8 cellular contexts compared by ENCODE assay signal in genomic region chr19:15431396-15432017, GRCh38. TPM values are rescaled to one million over a fixed set of nuclear protein-coding genes. Genes with fewer than 3 reads are reported as not detected.
DNase-seq lines count a peak whose midpoint lies in the region; ATAC-seq, FAIRE-seq and TF ChIP-seq lines count a peak whose summit lies in the region.

No MANE protein-coding gene starts in this region.

- CTCF ChIA-PET in CD4-positive, alpha-beta memory T cell (lab: Charles Lee; ENCODE audit: partially characterized antibody), result interaction anchor here (0.9 to 4.7 kb wide), 3 partner anchors 12 to 124 kb away, joined by 4 to 32 read pairs (median 12); partner anchors contain the start of gene AKAP8L
- CTCF ChIA-PET in endothelial cell of umbilical vein (lab: Charles Lee), result interaction anchor here (3.6 kb wide), 1 partner anchor 12 kb away, joined by 24 read pairs; the partner anchor contains the start of gene AKAP8L

- DNase-seq in CD4-positive, alpha-beta memory T cell, result no peak
- DNase-seq in endothelial cell of umbilical vein (ENCODE audit: low read depth, low spot score) (no peak), kidney glomerular epithelial cell (lab: John Stamatoyannopoulos, UW) (no peak), NCI-H524 (lab: John Stamatoyannopoulos, UW) (no peak)
- no peak for DNase-seq in activated CD4-positive, alpha-beta T cell treated with anti-CD3 and anti-CD28 coated beads for 1 hour

- no peaks in the 10 kb centered on the region for H3K9me1 ChIP-seq in endothelial cell of umbilical vein (replicated peaks; ENCODE audit: control insufficient read depth, extremely low read depth, insufficient read depth, low read length)

- H3K9me2 ChIP-seq in OCI-LY1 (ENCODE audit: low read depth, low read length), result no peaks in the 10 kb centered on the region

- H3K9me3 ChIP-seq in CD4-positive, alpha-beta memory T cell (ENCODE audit: control insufficient read depth in 1 of 2, low read length in 2 of 2), result no peaks in the 10 kb centered on the region
- no peaks in the 10 kb centered on the region for H3K9me3 ChIP-seq in OCI-LY1 (ENCODE audit: low read length)
- no peaks in the 10 kb centered on the region for H3K9me3 ChIP-seq in endothelial cell of umbilical vein (replicated peaks; ENCODE audit: control insufficient read depth, insufficient read depth, low read length)
- H3K9me3 ChIP-seq in neuron (ENCODE audit: low read length), result peaks cover 1% of the 10 kb centered on the region

- H3K36me3 Mint-ChIP-seq in CD4-positive, alpha-beta memory T cell, result peaks cover 4 to 20% of the 10 kb centered on the region in 2 donors

- no peak for ATAC-seq in GM18909 (IDR thresholded peaks at IDR 0.05; ENCODE audit: poor library complexity, unreplicated experiment)

- TF ChIP-seq POLR2A in endothelial cell of umbilical vein (IDR thresholded peaks at IDR 0.05; ENCODE audit: low read depth, low read length), result no peak

- H3K27me3 Mint-ChIP-seq in CD4-positive, alpha-beta memory T cell, result no peaks in the 10 kb centered on the region

- intact Hi-C loops in CD4-positive, alpha-beta memory T cell (cut with micrococcal nuclease), result loop anchor here (1.0 to 2.0 kb wide), 5 partner anchors 12 to 125 kb away; no protein-coding TSS in a partner anchor
- intact Hi-C loops in endothelial cell of umbilical vein (cut with micrococcal nuclease), result loop anchor here (1.0 kb wide), 2 partner anchors 12 to 125 kb away; no protein-coding TSS in a partner anchor

- peaks cover 13% of the 10 kb centered on the region for H3K36me3 ChIP-seq in CD4-positive, alpha-beta memory T cell (ENCODE audit: insufficient read depth, low read length)
- H3K36me3 ChIP-seq in OCI-LY1 (ENCODE audit: insufficient read depth, low read length) (peaks cover 15% of the 10 kb centered on the region), endothelial cell of umbilical vein (ENCODE audit: control insufficient read depth in 2 of 2, extremely low read depth in 1 of 2, insufficient read depth in 2 of 2, low read length in 2 of 2) (peaks cover 4 to 22% of the 10 kb centered on the region in 2 experiments), neuron (ENCODE audit: insufficient read depth, low read length) (peaks cover 34% of the 10 kb centered on the region)

- dilution Hi-C loops in endothelial cell of umbilical vein (cut with MboI; ENCODE audit: extremely low pct_ligation_motif_present, low sequenced_read_pairs), result no loop called here

- H3K4me2 ChIP-seq in OCI-LY1 (ENCODE audit: low read length) (peak overlapping the region; percentile 96), endothelial cell of umbilical vein (ENCODE audit: insufficient read depth, low read length) (peak overlapping the region; percentile 74)

- H4K20me1 ChIP-seq in OCI-LY1 (ENCODE audit: insufficient read depth, low read length) (no peaks in the 10 kb centered on the region), endothelial cell of umbilical vein (replicated peaks; ENCODE audit: control insufficient read depth, extremely low read depth, insufficient read depth, low read length) (no peaks in the 10 kb centered on the region)

- peaks cover 0 to 3% (median 0%) of the 10 kb centered on the region in 8 donors for H3K9me3 Mint-ChIP-seq in CD4-positive, alpha-beta memory T cell

- H3K4me3 Mint-ChIP-seq in CD4-positive, alpha-beta memory T cell, result peak overlapping the region; percentile 92 to 96 (median 94)

- no peaks in the 10 kb centered on the region for H3F3A ChIP-seq in OCI-LY1 (ENCODE audit: insufficient read depth, low read length)

- peak overlapping the region; percentile 38 to 62 for H3K4me3 ChIP-seq in CD4-positive, alpha-beta memory T cell (ENCODE audit: low read length in 2 of 2)
- peak overlapping the region; percentile 97 for H3K4me3 ChIP-seq in OCI-LY1 (ENCODE audit: low read depth, low read length, poor library complexity, severe bottlenecking)
- peak overlapping the region; percentile 77 to 90 (median 82) for H3K4me3 ChIP-seq in endothelial cell of umbilical vein (replicated peaks in 1 of 3; ENCODE audit: insufficient read depth in 1 of 3, low read depth in 1 of 3, low read length in 3 of 3)
- peak overlapping the region; percentile 81 for H3K4me3 ChIP-seq in neuron (ENCODE audit: low read length)

- TF ChIP-seq CTCF in OCI-LY1 (IDR thresholded peaks at IDR 0.05; ENCODE audit: low read length) (no peak), endothelial cell of umbilical vein (IDR thresholded peaks at IDR 0.05; ENCODE audit: extremely low read depth in 1 of 2, insufficient read depth in 1 of 2, low read depth in 1 of 2, low read length in 2 of 2) (no peak)

- peaks cover 20% of the 10 kb centered on the region for H3K79me2 ChIP-seq in OCI-LY1 (ENCODE audit: insufficient read depth, low read length)
- peaks cover 46% of the 10 kb centered on the region for H3K79me2 ChIP-seq in endothelial cell of umbilical vein (ENCODE audit: control insufficient read depth, insufficient read depth, low read length)

- FAIRE-seq in endothelial cell of umbilical vein (lab: Jason Lieb, UNC), result no peak

- peaks cover 21 to 46% (median 31%) of the 10 kb centered on the region in 4 donors for H3K4me1 Mint-ChIP-seq in CD4-positive, alpha-beta memory T cell

- H3K9ac ChIP-seq in OCI-LY1 (ENCODE audit: low read length), result peak overlapping the region; percentile 90
- peak overlapping the region; percentile 80 for H3K9ac ChIP-seq in endothelial cell of umbilical vein (replicated peaks; ENCODE audit: extremely low read depth, insufficient read depth, low read length)

- H3K27ac ChIP-seq in CD4-positive, alpha-beta memory T cell (ENCODE audit: low read depth, low read length), result peak overlapping the region; percentile 74
- H3K27ac ChIP-seq in OCI-LY1 (ENCODE audit: low read depth, low read length, poor library complexity, severe bottlenecking) (peak overlapping the region; percentile 7), endothelial cell of umbilical vein (ENCODE audit: insufficient read depth, low read depth, low read length) (peak overlapping the region; percentile 15)

- TSS peak; percentile 46 for BruUV-seq in endothelial cell of umbilical vein (replicated peaks; lab: Mats Ljungman, UMichigan)

- POLR2A ChIA-PET in CD4-positive, alpha-beta memory T cell (lab: Charles Lee; ENCODE audit: partially characterized antibody), result interaction anchor here (0.9 to 4.1 kb wide), 7 partner anchors 13 to 124 kb away, joined by 3 to 40 read pairs (median 3); partner anchors contain the start of genes AKAP8 and AKAP8L
- POLR2A ChIA-PET in endothelial cell of umbilical vein (lab: Charles Lee), result interaction anchor here (1.9 kb wide), 1 partner anchor 21 kb away, joined by 5 read pairs; no protein-coding TSS in a partner anchor

- no peaks in the 10 kb centered on the region for H3K27me3 ChIP-seq in CD4-positive, alpha-beta memory T cell (ENCODE audit: insufficient read depth, low read length)
- H3K27me3 ChIP-seq in OCI-LY1 (ENCODE audit: insufficient read depth, low read length) (no peaks in the 10 kb centered on the region), endothelial cell of umbilical vein (ENCODE audit: control insufficient read depth in 2 of 2, insufficient read depth in 2 of 2, low read length in 2 of 2) (no peaks in the 10 kb centered on the region), neuron (ENCODE audit: insufficient read depth, low read length) (no peaks in the 10 kb centered on the region)

- H2AFZ ChIP-seq in OCI-LY1 (ENCODE audit: low read length) (no peak overlapping the region), endothelial cell of umbilical vein (ENCODE audit: low read depth, low read length) (no peak overlapping the region), neuron (ENCODE audit: low read depth, low read length) (no peak overlapping the region)

- peaks cover 31% of the 10 kb centered on the region for H3K4me1 ChIP-seq in CD4-positive, alpha-beta memory T cell (ENCODE audit: insufficient read depth, low read length)
- H3K4me1 ChIP-seq in OCI-LY1 (ENCODE audit: insufficient read depth, low read length, severe bottlenecking), result peaks cover 25% of the 10 kb centered on the region
- H3K4me1 ChIP-seq in endothelial cell of umbilical vein (ENCODE audit: control insufficient read depth, extremely low read depth, insufficient read depth, low read length), result peaks cover 12% of the 10 kb centered on the region
- H3K4me1 ChIP-seq in neuron (ENCODE audit: insufficient read depth, low read length), result peaks cover 17% of the 10 kb centered on the region

- H3K27ac Mint-ChIP-seq in CD4-positive, alpha-beta memory T cell, result peak overlapping the region; percentile 86 to 98 (median 94)

RNA-seq across cellular contexts. Expression of gene AKAP8L, which starts 12.7 kb away (rescaled TPM):
- 100 to 1,000 TPM; 177 to 182 TPM for total RNA-seq in CD4-positive, alpha-beta memory T cell
- 10 to 100 TPM; 31.4 to 61.4 TPM for polyA plus RNA-seq in CD4-positive, alpha-beta memory T cell
- 95.4 and 99.6 TPM in 2 replicates for total RNA-seq in endothelial cell of umbilical vein
- 63.9 and 65.1 TPM in 2 replicates for polyA plus RNA-seq in endothelial cell of umbilical vein
- 22.1 and 25.7 TPM in 2 replicates for polyA plus RNA-seq in endothelial cell of umbilical vein (2011; cell fraction: cytosol; rRNA removed)
- 338 and 395 TPM in 2 replicates for polyA plus RNA-seq in endothelial cell of umbilical vein (2011; cell fraction: nucleus; rRNA removed)
- 54.2 and 64.3 TPM in 2 replicates for polyA plus RNA-seq in endothelial cell of umbilical vein (2012)
- 107 and 112 TPM in 2 replicates for polyA minus RNA-seq in endothelial cell of umbilical vein
- polyA minus RNA-seq in endothelial cell of umbilical vein (2011; cell fraction: cytosol; rRNA and poly(A)+ RNA removed), result 31.2 TPM
- 119 and 124 TPM in 2 replicates for polyA minus RNA-seq in endothelial cell of umbilical vein (2011; cell fraction: nucleus; rRNA and poly(A)+ RNA removed)

RNA-seq across cellular contexts. Expression of gene WIZ, which starts 18.2 kb away (rescaled TPM):
- 10 to 100 TPM; 28.7 to 30.0 TPM for total RNA-seq in CD4-positive, alpha-beta memory T cell
- 1 to 10 TPM in 1 of 2 donors, under 1 TPM in 1; 0.03 to 2.5 TPM for polyA plus RNA-seq in CD4-positive, alpha-beta memory T cell
- 47.2 and 50.8 TPM in 2 replicates for total RNA-seq in endothelial cell of umbilical vein
- polyA plus RNA-seq in endothelial cell of umbilical vein, result 21.0 and 25.7 TPM in 2 replicates
- polyA plus RNA-seq in endothelial cell of umbilical vein (2011; cell fraction: cytosol; rRNA removed), result 18.1 and 24.8 TPM in 2 replicates
- polyA plus RNA-seq in endothelial cell of umbilical vein (2011; cell fraction: nucleus; rRNA removed), result 33.8 and 36.8 TPM in 2 replicates
- polyA plus RNA-seq in endothelial cell of umbilical vein (2012), result 28.1 and 32.1 TPM in 2 replicates
- 8.5 and 10.2 TPM in 2 replicates for polyA minus RNA-seq in endothelial cell of umbilical vein
- 12.4 TPM for polyA minus RNA-seq in endothelial cell of umbilical vein (2011; cell fraction: cytosol; rRNA and poly(A)+ RNA removed)
- polyA minus RNA-seq in endothelial cell of umbilical vein (2011; cell fraction: nucleus; rRNA and poly(A)+ RNA removed), result 12.1 and 23.6 TPM in 2 replicates

RNA-seq across cellular contexts. Expression of gene RASAL3, which starts 32.8 kb away (rescaled TPM):
- total RNA-seq in CD4-positive, alpha-beta memory T cell, result 100 to 1,000 TPM; 229 to 238 TPM
- polyA plus RNA-seq in CD4-positive, alpha-beta memory T cell, result 100 to 1,000 TPM in 1 of 2 donors, 10 to 100 TPM in 1; 37.4 to 106 TPM
- total RNA-seq in endothelial cell of umbilical vein, result 4.1 and 4.3 TPM in 2 replicates
- 5.7 and 7.0 TPM in 2 replicates for polyA plus RNA-seq in endothelial cell of umbilical vein
- polyA plus RNA-seq in endothelial cell of umbilical vein (2011; cell fraction: cytosol; rRNA removed), result 2.7 and 3.1 TPM in 2 replicates
- 10.8 and 12.5 TPM in 2 replicates for polyA plus RNA-seq in endothelial cell of umbilical vein (2011; cell fraction: nucleus; rRNA removed)
- polyA plus RNA-seq in endothelial cell of umbilical vein (2012), result 6.6 and 16.4 TPM in 2 replicates
- polyA minus RNA-seq in endothelial cell of umbilical vein, result 2.8 and 6.9 TPM in 2 replicates
- polyA minus RNA-seq in endothelial cell of umbilical vein (2011; cell fraction: cytosol; rRNA and poly(A)+ RNA removed), result not detected
- polyA minus RNA-seq in endothelial cell of umbilical vein (2011; cell fraction: nucleus; rRNA and poly(A)+ RNA removed), result 1.6 and 4.4 TPM in 2 replicates

RNA-seq across cellular contexts. Expression of gene PGLYRP2, which starts 47.8 kb away (rescaled TPM):
- under 1 TPM; 0.61 to 0.91 TPM for total RNA-seq in CD4-positive, alpha-beta memory T cell
- polyA plus RNA-seq in CD4-positive, alpha-beta memory T cell, result under 1 TPM; 0.19 to 0.23 TPM
- total RNA-seq in endothelial cell of umbilical vein, result 0.18 TPM in 1 of 2 replicates, not detected in the other
- polyA plus RNA-seq in endothelial cell of umbilical vein, result 0.03 and 0.19 TPM in 2 replicates
- 0.04 and 0.08 TPM in 2 replicates for polyA plus RNA-seq in endothelial cell of umbilical vein (2011; cell fraction: cytosol; rRNA removed)
- 0.07 TPM in 1 of 2 replicates, not detected in the other for polyA plus RNA-seq in endothelial cell of umbilical vein (2011; cell fraction: nucleus; rRNA removed)
- not detected in 2 replicates for polyA plus RNA-seq in endothelial cell of umbilical vein (2012)
- polyA minus RNA-seq in endothelial cell of umbilical vein, result 0.41 TPM in 1 of 2 replicates, not detected in the other
- not detected for polyA minus RNA-seq in endothelial cell of umbilical vein (2011; cell fraction: cytosol; rRNA and poly(A)+ RNA removed)
- polyA minus RNA-seq in endothelial cell of umbilical vein (2011; cell fraction: nucleus; rRNA and poly(A)+ RNA removed), result 0.14 TPM in 1 of 2 replicates, not detected in the other

RNA-seq across cellular contexts. Expression of gene AKAP8, which starts 51.9 kb away (rescaled TPM):
- 10 to 100 TPM; 69.9 to 71.5 TPM for total RNA-seq in CD4-positive, alpha-beta memory T cell
- polyA plus RNA-seq in CD4-positive, alpha-beta memory T cell, result 10 to 100 TPM; 10.8 to 23.6 TPM
- 42.6 and 44.1 TPM in 2 replicates for total RNA-seq in endothelial cell of umbilical vein
- polyA plus RNA-seq in endothelial cell of umbilical vein, result 16.4 and 18.3 TPM in 2 replicates
- 13.0 and 13.1 TPM in 2 replicates for polyA plus RNA-seq in endothelial cell of umbilical vein (2011; cell fraction: cytosol; rRNA removed)
- 45.0 and 45.9 TPM in 2 replicates for polyA plus RNA-seq in endothelial cell of umbilical vein (2011; cell fraction: nucleus; rRNA removed)
- 17.8 and 19.7 TPM in 2 replicates for polyA plus RNA-seq in endothelial cell of umbilical vein (2012)
- 10.4 and 12.7 TPM in 2 replicates for polyA minus RNA-seq in endothelial cell of umbilical vein
- 17.8 TPM for polyA minus RNA-seq in endothelial cell of umbilical vein (2011; cell fraction: cytosol; rRNA and poly(A)+ RNA removed)
- polyA minus RNA-seq in endothelial cell of umbilical vein (2011; cell fraction: nucleus; rRNA and poly(A)+ RNA removed), result 15.2 and 16.5 TPM in 2 replicates

Comparison
In these comparisons a context has a peak if more than half of its experiments do, and no peak if none do; other contexts are left out.
1. H3K27ac ChIP-seq: peak in every context shown above with its lines; median percentile 74 in CD4-positive, alpha-beta memory T cell; 15 in endothelial cell of umbilical vein; 7 in OCI-LY1.
2. RNA of gene RASAL3, which starts 32.8 kb away (total RNA-seq): 229 to 238 TPM in CD4-positive, alpha-beta memory T cell; 4.1 to 4.3 TPM in endothelial cell of umbilical vein; every median in the first group is over 10 times any median in the second.
3. Peak in every context shown above with its lines, with median percentiles within 50 percentile points of each other: H3K4me3 ChIP-seq.